9 cellular contexts compared by ENCODE assay signal in genomic region chr13:48578516-48579166, GRCh38. TPM values are rescaled to one million over a fixed set of nuclear protein-coding genes. Genes with fewer than 3 reads are reported as not detected.
DNase-seq lines count a peak whose midpoint lies in the region; ATAC-seq and TF ChIP-seq lines count a peak whose summit lies in the region.
"Had no signal": no experiment of that assay in that cellular context is flagged by ENCODE, and none has a peak within 500 bp of the region (broad histone marks: within the 10 kb centered on the region; RNA-seq: fewer than 3 reads in every experiment).

No MANE protein-coding gene starts in this region.

- H3K4me3 ChIP-seq in HL-60 (replicated peaks; ENCODE audit: insufficient read depth, low read length), result no peak overlapping the region

- ATAC-seq in GM18861 (IDR thresholded peaks at IDR 0.05; ENCODE audit: unreplicated experiment) (peak; percentile 37), GM21825 (IDR thresholded peaks at IDR 0.05; ENCODE audit: unreplicated experiment) (peak; percentile 45), WTC11 (no peak)

- peak overlapping the region; percentile 71 for H3K27ac ChIP-seq in HL-60 (replicated peaks)

- H3K9me3 Mint-ChIP-seq in mesothelial cell of epicardium, result no peaks in the 10 kb centered on the region
- H3K9me3 Mint-ChIP-seq in WTC11, result no peaks in the 10 kb centered on the region; the same call in 1 of the 2 replicates
- H3K9me3 Mint-ChIP-seq in HFFc6, result no peaks in the 10 kb centered on the region

- no peak overlapping the region for H3K4me3 Mint-ChIP-seq in mesothelial cell of epicardium
- no peak overlapping the region for H3K4me3 Mint-ChIP-seq in WTC11
- no peak overlapping the region for H3K4me3 Mint-ChIP-seq in HFFc6

- H3K4me1 Mint-ChIP-seq in mesothelial cell of epicardium (peaks cover 11% of the 10 kb centered on the region), WTC11 (peaks cover 5% of the 10 kb centered on the region), HFFc6 (ENCODE audit: low read depth) (no peaks in the 10 kb centered on the region)

- no peak for TF ChIP-seq CTCF in HL-60 (IDR thresholded peaks at IDR 0.05; ENCODE audit: insufficient read depth, low read length)
- TF ChIP-seq CTCF in mesothelial cell of epicardium (IDR thresholded peaks at IDR 0.05; ENCODE audit: unreplicated experiment), result no peak
- TF ChIP-seq CTCF in WTC11 (IDR thresholded peaks at IDR 0.05), result no peak
- no peak for TF ChIP-seq CTCF in HFFc6 (IDR thresholded peaks at IDR 0.05)

- H3K27me3 ChIP-seq in HL-60 (ENCODE audit: insufficient read depth, poor library complexity, severe bottlenecking), result no peaks in the 10 kb centered on the region

- CTCF ChIA-PET in WTC11 (lab: Charles Lee), result interaction anchor here (1.3 to 3.4 kb wide), 6 partner anchors 12 to 451 kb away, joined by 3 to 39 read pairs (median 4); no protein-coding TSS in a partner anchor

- H3K27ac Mint-ChIP-seq in mesothelial cell of epicardium (peak overlapping the region; percentile 53), WTC11 (no peak overlapping the region), HFFc6 (no peak overlapping the region)

- POLR2A ChIA-PET in WTC11 (lab: Charles Lee), result no interaction called here

- H3K36me3 Mint-ChIP-seq in mesothelial cell of epicardium (no peaks in the 10 kb centered on the region), WTC11 (no peaks in the 10 kb centered on the region), HFFc6 (ENCODE audit: low read depth) (no peaks in the 10 kb centered on the region)

- DNase-seq in HL-60 (ENCODE audit: low read depth in 1 of 2, low spot score in 1 of 2) (no peak), mesothelial cell of epicardium (ENCODE audit: low spot score in 2 of 2, unreplicated experiment in 2 of 2) (no peak), WTC11 (ENCODE audit: low spot score) (no peak), NOMO-1 treated with DMSO at 0.1 percent for 48 hours (lab: John Stamatoyannopoulos, UW; ENCODE audit: unreplicated experiment) (no peak), HFFc6 (no peak), UCSD-AML1 (lab: John Stamatoyannopoulos, UW; ENCODE audit: unreplicated experiment) (no peak)
- DNase-seq: activated naive CD4-positive, alpha-beta T cell treated with Interleukin-2 at 50 U/mL for 16 hours had no signal

- H3K27me3 Mint-ChIP-seq in mesothelial cell of epicardium (ENCODE audit: low read depth) (no peaks in the 10 kb centered on the region), WTC11 (ENCODE audit: low read depth) (no peaks in the 10 kb centered on the region), HFFc6 (ENCODE audit: insufficient read depth) (peaks cover 7% of the 10 kb centered on the region)

TF ChIP-seq in WTC11, 78 proteins besides CTCF, POLR2A, EP300 and RAD21:
- TF ChIP-seq CBFB (CRISPR knock-in tag; IDR thresholded peaks at IDR 0.05; ENCODE audit: low read depth), result no peak
TF ChIP-seq in WTC11: peak in this region for 0.

RNA-seq across cellular contexts. Expression of gene RCBTB2, which starts 45.8 kb away (rescaled TPM):
- 20.3 to 21.6 TPM (median 20.6 TPM) in 3 replicates for total RNA-seq in mesothelial cell of epicardium
- total RNA-seq in WTC11 (2021), result 6.6 to 9.4 TPM (median 9.1 TPM) in 3 replicates
- total RNA-seq in HFFc6 (2021; fragmentation: NEBNext Ultra II Directional; extraction: Animal tissue kit (Norgen Biotek cat#: 25700)), result 1 to 10 TPM; 6.6 to 9.3 (median 7.5) TPM
